1 cellular context compared by ENCODE assay signal in genomic region chr19:4278010-4278409, GRCh38.
TF ChIP-seq lines count a peak whose summit lies in the region.

No MANE protein-coding gene starts in this region.

TF ChIP-seq in K562, 482 proteins besides CTCF, POLR2A, EP300 and RAD21:
- TF ChIP-seq U2AF1 (optimal IDR thresholded peaks at IDR 0.05; ENCODE audit: low read depth, low read length) (no peak), GTF3C2 (IDR thresholded peaks at IDR 0.05; ENCODE audit: borderline replicate concordance, extremely low read depth, insufficient read length) (no peak), PCBP2 (IDR thresholded peaks at IDR 0.05; ENCODE audit: low read depth, low read length, poor library complexity, severe bottlenecking) (no peak)
TF ChIP-seq in K562: peak in this region for 0.
